In genomic region chr4:152996101-152996500, GRCh38 we compare ENCODE assay signal across 16 cellular contexts. TPM values are rescaled to one million over a fixed set of nuclear protein-coding genes. Genes with fewer than 3 reads are reported as not detected.
DNase-seq lines count a peak whose midpoint lies in the region; ATAC-seq and TF ChIP-seq lines count a peak whose summit lies in the region.
"Had no signal": no experiment of that assay in that cellular context is flagged by ENCODE, and none has a peak within 500 bp of the region (broad histone marks: within the 10 kb centered on the region; RNA-seq: fewer than 3 reads in every experiment).

No MANE protein-coding gene starts in this region.

- ATAC-seq in HG02870 (IDR thresholded peaks at IDR 0.05; ENCODE audit: unreplicated experiment), result no peak
- ATAC-seq in HG02759 (IDR thresholded peaks at IDR 0.05; ENCODE audit: unreplicated experiment), result no peak
- ATAC-seq: K562, SK-N-SH treated with all-trans-retinoic acid at 6 μM for 48 hours had no signal

- no peak overlapping the region for H3K23ac ChIP-seq in neuronal stem cell (ENCODE audit: low read depth, low read length, poor library complexity)

- no peak for TF ChIP-seq CTCF in C4-2B (conservative IDR thresholded peaks at IDR 0.05)
- no peak for TF ChIP-seq CTCF in epithelial cell of esophagus (IDR thresholded peaks at IDR 0.05; ENCODE audit: insufficient read depth, low read depth, low read length, missing control alignments)

- H3K9me3 ChIP-seq in neuronal stem cell (replicated peaks in 1 of 2; ENCODE audit: control insufficient read depth in 2 of 2, insufficient read depth in 1 of 2, low read depth in 1 of 2, low read length in 2 of 2), result no peaks in the 10 kb centered on the region
- H3K9me3 ChIP-seq: heart left ventricle, thoracic aorta had no signal

- H2BK5ac ChIP-seq in neuronal stem cell (ENCODE audit: low read length), result no peak overlapping the region

- no peak overlapping the region for H2BK12ac ChIP-seq in neuronal stem cell (ENCODE audit: low read length)

- no peak overlapping the region for H2BK120ac ChIP-seq in neuronal stem cell (ENCODE audit: low read depth, low read length)

- H2AK5ac ChIP-seq in neuronal stem cell (ENCODE audit: low read depth, low read length), result no peak overlapping the region

- H3K14ac ChIP-seq in neuronal stem cell (ENCODE audit: low read length), result no peak overlapping the region

- peaks cover 0 to 2% of the 10 kb centered on the region in 2 donors for H3K4me1 ChIP-seq in neuronal stem cell (ENCODE audit: control insufficient read depth in 2 of 2, insufficient read depth in 1 of 2, low read depth in 1 of 2, low read length in 2 of 2)

- WGBS in neuronal stem cell (ENCODE audit: extremely low coverage in 2 of 2, insufficient read length in 2 of 2, insufficient replicate concordance in 1 of 2), 2 donors, result no CpG with 5 or more reads among the region's 5 CpGs

- no peaks in the 10 kb centered on the region for H3K36me3 ChIP-seq in neuronal stem cell (replicated peaks in 1 of 2; ENCODE audit: control insufficient read depth in 2 of 2, insufficient read depth in 2 of 2, low read length in 2 of 2)
- H3K36me3 ChIP-seq: heart left ventricle, thoracic aorta had no signal

- no peak overlapping the region for H4K8ac ChIP-seq in neuronal stem cell (ENCODE audit: low read depth, low read length)

- H3K27ac ChIP-seq in C4-2B, result peak overlapping the region; percentile 100
- H3K27ac ChIP-seq in neuronal stem cell (replicated peaks; ENCODE audit: low read length), result no peak overlapping the region
- H3K27ac ChIP-seq: thoracic aorta had no signal

- H3K79me1 ChIP-seq in neuronal stem cell (ENCODE audit: low read depth, low read length), result no peaks in the 10 kb centered on the region

- H2AFZ ChIP-seq in neuronal stem cell (ENCODE audit: low read length), result no peak overlapping the region

- H4K91ac ChIP-seq in neuronal stem cell (ENCODE audit: low read depth, low read length, poor library complexity), result no peak overlapping the region

- no peak overlapping the region for H2BK15ac ChIP-seq in neuronal stem cell (ENCODE audit: low read length)

- DNase-seq in NCI-H446 treated with DMSO at 0.1 percent for 48 hours (lab: John Stamatoyannopoulos, UW), result peak; percentile 31
- peak; percentile 72 for DNase-seq in epithelial cell of esophagus (ENCODE audit: low read depth)
- no peak for DNase-seq in neuronal stem cell (ENCODE audit: low spot score)
- DNase-seq in hepatic stellate cell (ENCODE audit: low spot score), result no peak
- DNase-seq in NCI-H187 (lab: John Stamatoyannopoulos, UW), result no peak
- DNase-seq: activated naive CD4-positive, alpha-beta T cell treated with Interleukin-2 at 50 U/mL for 16 hours; DMS153; heart left ventricle; NCI-H146; stimulated activated CD4-positive, alpha-beta T cell treated with anti-CD3 and anti-CD28 coated beads, Interleukin-15, amount 100 ng/mL, for 24 hours had no signal

- H3K4me2 ChIP-seq in neuronal stem cell (ENCODE audit: insufficient read depth, low read length, poor library complexity, severe bottlenecking), result no peak overlapping the region

- H3K4me3 ChIP-seq in epithelial cell of esophagus (ENCODE audit: low read length) (no peak overlapping the region), neuronal stem cell (ENCODE audit: low read length in 2 of 2) (no peak overlapping the region)
- H3K4me3 ChIP-seq: heart left ventricle, K562, thoracic aorta had no signal

- H3K9ac ChIP-seq in neuronal stem cell (ENCODE audit: low read depth, low read length, poor library complexity), result no peak overlapping the region

- H3K4ac ChIP-seq in neuronal stem cell (ENCODE audit: low read length), result no peak overlapping the region

- peak overlapping the region; percentile 3 for H3K18ac ChIP-seq in neuronal stem cell (ENCODE audit: low read length)

- peaks cover 0 to 26% (median 0%) of the 10 kb centered on the region in 3 experiments for H3K27me3 ChIP-seq in neuronal stem cell (ENCODE audit: control insufficient read depth in 3 of 3, insufficient read depth in 3 of 3, low read depth in 1 of 3, low read length in 3 of 3)
- H3K27me3 ChIP-seq: heart left ventricle had no signal

RNA-seq across cellular contexts. Expression of gene FHDC1, which starts 60.0 kb away (rescaled TPM):
- polyA plus RNA-seq in neuronal stem cell (2013, experiment 1 of 2), result 2.0 TPM
- 1.9 TPM for polyA plus RNA-seq in neuronal stem cell (2013, experiment 2 of 2)

Comparison
In these comparisons a context has a peak if more than half of its experiments do, and no peak if none do; other contexts are left out.
1. DNase-seq: peak in NCI-H446 treated with DMSO at 0.1 percent for 48 hours (single experiment) and epithelial cell of esophagus (single experiment); none in neuronal stem cell (single experiment), hepatic stellate cell (single experiment) and NCI-H187 (0 of 2).